ENCODE assay signal across 28 cellular contexts in genomic region chr2:235345745-235346144, GRCh38.
"Had no signal": no experiment of that assay in that cellular context is flagged by ENCODE, and none has a peak within 500 bp of the region (broad histone marks: within the 10 kb centered on the region; RNA-seq: fewer than 3 reads in every experiment).

No MANE protein-coding gene starts in this region.

- H3K9me3 Mint-ChIP-seq: natural killer cell; stimulated activated effector memory CD8-positive, alpha-beta T cell treated with anti-CD3 and anti-CD28 coated beads, Interleukin-12 subunit alpha, Interleukin-12 subunit beta, amount 100 ng/mL, for 72 hours; type B pancreatic cell had no signal

- H3K4me1 ChIP-seq: neural progenitor cell, parathyroid adenoma, psoas muscle, stomach, thyroid gland, uterus had no signal

- H3K27ac Mint-ChIP-seq: naive thymus-derived CD4-positive, alpha-beta T cell; natural killer cell; nephron; neural progenitor cell; progenitor cell of endocrine pancreas; stimulated activated effector memory CD8-positive, alpha-beta T cell treated with anti-CD3 and anti-CD28 coated beads, Interleukin-12 subunit alpha, Interleukin-12 subunit beta, amount 100 ng/mL, for 72 hours; stimulated activated naive B cell treated with anti-CD40 and anti-IgM and Interleukin-4, amounts not matched to agents 10 μg/mL and 1 μg/mL and 100 μg/mL, for 72 hours; stimulated activated naive CD8-positive, alpha-beta T cell treated with anti-CD3 and anti-CD28 coated beads, Interleukin-15, Interleukin-2, amounts not matched to agents 100 ng/mL and 50 ng/mL, for 24 hours; type B pancreatic cell had no signal

- H3K9ac ChIP-seq: neural progenitor cell, parathyroid adenoma had no signal

- H3K79me2 ChIP-seq: parathyroid adenoma had no signal

- H3K9me3 ChIP-seq: ovary, psoas muscle, stomach, thoracic aorta, thyroid gland, upper lobe of right lung, uterus had no signal

- H3K27me3 ChIP-seq: neural progenitor cell, ovary, thyroid gland, tibial nerve, upper lobe of right lung, uterus had no signal

- H3K4me3 Mint-ChIP-seq: naive thymus-derived CD4-positive, alpha-beta T cell; natural killer cell; nephron; neural progenitor cell; stimulated activated effector memory CD8-positive, alpha-beta T cell treated with anti-CD3 and anti-CD28 coated beads, Interleukin-12 subunit alpha, Interleukin-12 subunit beta, amount 100 ng/mL, for 72 hours; stimulated activated naive B cell treated with anti-CD40 and anti-IgM and Interleukin-4, amounts not matched to agents 10 μg/mL and 1 μg/mL and 100 μg/mL, for 72 hours; stimulated activated naive CD8-positive, alpha-beta T cell treated with anti-CD3 and anti-CD28 coated beads, Interleukin-15, Interleukin-2, amounts not matched to agents 100 ng/mL and 50 ng/mL, for 24 hours; type B pancreatic cell had no signal

- ATAC-seq: naive thymus-derived CD4-positive, alpha-beta T cell; psoas muscle; right cardiac atrium; sciatic nerve; stimulated activated effector memory CD8-positive, alpha-beta T cell treated with anti-CD3 and anti-CD28 coated beads, Interleukin-12 subunit alpha, Interleukin-12 subunit beta, amount 100 ng/mL, for 72 hours; stimulated activated naive B cell treated with anti-CD40 and anti-IgM and Interleukin-4, amounts not matched to agents 10 μg/mL and 1 μg/mL and 100 μg/mL, for 72 hours; upper lobe of right lung had no signal

- H3K36me3 Mint-ChIP-seq: natural killer cell; neural progenitor cell; stimulated activated effector memory CD8-positive, alpha-beta T cell treated with anti-CD3 and anti-CD28 coated beads, Interleukin-12 subunit alpha, Interleukin-12 subunit beta, amount 100 ng/mL, for 72 hours; stimulated activated naive B cell treated with anti-CD40 and anti-IgM and Interleukin-4, amounts not matched to agents 10 μg/mL and 1 μg/mL and 100 μg/mL, for 72 hours; type B pancreatic cell had no signal

- H3K4me3 ChIP-seq: neural progenitor cell, ovary, psoas muscle, skin epidermis, stomach, thoracic aorta, thyroid gland, tibial nerve, upper lobe of right lung, uterus had no signal

- H2AFZ ChIP-seq: neural progenitor cell, parathyroid adenoma had no signal

- H3K27ac ChIP-seq: neural progenitor cell, ovary, parathyroid adenoma, psoas muscle, skin epidermis, stomach, thoracic aorta, thyroid gland, tibial nerve, upper lobe of right lung, uterus had no signal

- H3K4me2 ChIP-seq: neural progenitor cell had no signal

- DNase-seq: naive thymus-derived CD4-positive, alpha-beta T cell; natural killer cell; occipital lobe; ovary; posterior cingulate gyrus; psoas muscle; right cardiac atrium; stimulated activated CD4-positive, alpha-beta T cell treated with anti-CD3 and anti-CD28 coated beads, Interleukin-15, amount 100 ng/mL, for 24 hours; stimulated activated CD4-positive, alpha-beta T cell treated with anti-CD3 and anti-CD28 coated beads, Interleukin-2, amount 100 ng/mL, for 24 hours; stimulated activated CD4-positive, alpha-beta T cell treated with anti-CD3 and anti-CD28 coated beads, Interleukin-2, amount 100 ng/mL, for 48 hours; stimulated activated CD4-positive, alpha-beta T cell treated with anti-CD3 and anti-CD28 coated beads, Interleukin-4, amount 100 ng/mL, for 24 hours; stimulated activated naive B cell treated with anti-CD40 and anti-IgM and Interleukin-4, amounts not matched to agents 10 μg/mL and 1 μg/mL and 100 μg/mL, for 72 hours; stimulated activated naive CD4-positive, alpha-beta T cell treated with Interleukin-2 at 50 U/mL for 16 hours; stomach; thyroid gland; upper lobe of right lung; uterus had no signal

- H3K36me3 ChIP-seq: neural progenitor cell, ovary, stomach, thoracic aorta, thyroid gland, tibial nerve, upper lobe of right lung, uterus had no signal

- H3K27me3 Mint-ChIP-seq: type B pancreatic cell had no signal

- H3K4me1 Mint-ChIP-seq: naive thymus-derived CD4-positive, alpha-beta T cell; natural killer cell; neural progenitor cell; stimulated activated effector memory CD8-positive, alpha-beta T cell treated with anti-CD3 and anti-CD28 coated beads, Interleukin-12 subunit alpha, Interleukin-12 subunit beta, amount 100 ng/mL, for 72 hours; stimulated activated naive B cell treated with anti-CD40 and anti-IgM and Interleukin-4, amounts not matched to agents 10 μg/mL and 1 μg/mL and 100 μg/mL, for 72 hours had no signal
